In the genomic region with DNA sequence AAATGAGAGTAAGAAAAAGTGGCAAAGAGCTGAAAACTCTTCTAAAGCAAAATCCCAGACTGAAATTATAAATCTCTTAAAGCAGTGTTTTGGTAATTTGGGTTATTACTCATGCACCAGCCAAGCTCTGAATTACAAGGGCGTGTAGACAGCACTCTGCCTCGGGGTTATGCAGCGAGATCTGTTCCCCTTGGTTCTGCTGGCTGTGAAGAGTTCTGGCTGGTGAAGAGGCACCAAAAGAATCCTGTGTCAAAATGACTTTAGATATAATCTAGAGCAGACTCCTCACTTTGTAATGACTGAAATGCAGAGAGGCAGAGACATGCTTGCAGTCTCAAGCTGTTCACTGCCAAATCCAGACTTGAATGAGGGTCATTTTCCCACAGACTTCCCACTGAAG, we compare ENCODE assay signal across 15 cellular contexts.
DNase-seq lines count a peak whose midpoint lies in the region; ATAC-seq and TF ChIP-seq lines count a peak whose summit lies in the region.
"Had no signal": no experiment of that assay in that cellular context is flagged by ENCODE, and none has a peak within 500 bp of the region (broad histone marks: within the 10 kb centered on the region; RNA-seq: fewer than 3 reads in every experiment).

No MANE protein-coding gene starts in this region.

- H2AFZ ChIP-seq in trophoblast cell (ENCODE audit: insufficient read depth, low read length, poor library complexity) = no peak overlapping the region
- H2AFZ ChIP-seq in PC-3 (ENCODE audit: low read length) = no peak overlapping the region

- WGBS in trophoblast cell (ENCODE audit: extremely low coverage, insufficient coverage, insufficient read length) = no CpG with 5 or more reads among the region's 3 CpGs

- no peak overlapping the region for H3K4ac ChIP-seq in trophoblast cell (ENCODE audit: low read depth, low read length)

- no peak overlapping the region for H3K4me3 ChIP-seq in foreskin fibroblast (ENCODE audit: low read depth in 1 of 2, low read length in 2 of 2)
- H3K4me3 ChIP-seq in trophoblast cell (ENCODE audit: low read depth, low read length) = no peak overlapping the region
- H3K4me3 ChIP-seq in PC-3 (ENCODE audit: low read length) = no peak overlapping the region
- H3K4me3 ChIP-seq: SJSA1 had no signal

- no peak overlapping the region for H2BK5ac ChIP-seq in trophoblast cell (ENCODE audit: low read depth, low read length, poor library complexity)

- no peak for ATAC-seq in PC-3
- ATAC-seq: activated T-cell treated with anti-CD3 and anti-CD28 coated beads, Interleukin-2, amount 50 U/mL, for 4 hours; stimulated activated naive CD8-positive, alpha-beta T cell treated with anti-CD3 and anti-CD28 coated beads, Interleukin-15, amount 100 ng/mL, for 72 hours had no signal

- H3K23ac ChIP-seq in trophoblast cell (ENCODE audit: low read length) = no peak overlapping the region

- no peak overlapping the region for H4K8ac ChIP-seq in trophoblast cell (ENCODE audit: low read depth, low read length)

- no peak overlapping the region for H3K4me2 ChIP-seq in trophoblast cell (ENCODE audit: low read length)
- no peak overlapping the region for H3K4me2 ChIP-seq in PC-3 (ENCODE audit: low read length)

- no peaks in the 10 kb centered on the region for H3F3A ChIP-seq in PC-3 (ENCODE audit: low read length, unreplicated experiment)

- CTCF ChIA-PET in PC-3 (lab: Charles Lee) = no interaction called here

- no peaks in the 10 kb centered on the region for H4K20me1 ChIP-seq in PC-3 (ENCODE audit: low read length)

- no peak overlapping the region for H2BK120ac ChIP-seq in trophoblast cell (ENCODE audit: insufficient read depth, low read length, poor library complexity)

- H3K9ac ChIP-seq in trophoblast cell (ENCODE audit: low read length) (no peak overlapping the region), PC-3 (ENCODE audit: low read length) (no peak overlapping the region)

- TF ChIP-seq CTCF in foreskin fibroblast (IDR thresholded peaks at IDR 0.05; ENCODE audit: low read depth, low read length) = no peak
- no peak for TF ChIP-seq CTCF in PC-3 (conservative IDR thresholded peaks at IDR 0.05; ENCODE audit: low read depth, low read length)

- no peak overlapping the region for H2AK5ac ChIP-seq in trophoblast cell (ENCODE audit: low read length)

- H3K27me3 ChIP-seq in trophoblast cell (ENCODE audit: insufficient read depth, low read length) = no peaks in the 10 kb centered on the region
- no peaks in the 10 kb centered on the region for H3K27me3 ChIP-seq in PC-3 (ENCODE audit: low read length)
- H3K27me3 ChIP-seq: SJSA1 had no signal

- no peak overlapping the region for H3K27ac ChIP-seq in trophoblast cell (ENCODE audit: low read depth, low read length)
- H3K27ac ChIP-seq in PC-3 (ENCODE audit: low read length) = no peak overlapping the region
- H3K27ac ChIP-seq: SJSA1 had no signal

- POLR2A ChIA-PET in PC-3 (lab: Charles Lee; ENCODE audit: unreplicated experiment) = no interaction called here

- no peak overlapping the region for H4K91ac ChIP-seq in trophoblast cell (ENCODE audit: low read depth, low read length)

- no peaks in the 10 kb centered on the region for H3K36me3 ChIP-seq in trophoblast cell (ENCODE audit: control insufficient read depth in 1 of 2, insufficient read depth in 2 of 2, low read length in 2 of 2)
- H3K36me3 ChIP-seq in PC-3 (ENCODE audit: low read depth, low read length) = no peaks in the 10 kb centered on the region
- H3K36me3 ChIP-seq: SJSA1 had no signal

- H2BK12ac ChIP-seq in trophoblast cell (ENCODE audit: low read length) = no peak overlapping the region

- H3K4me1 ChIP-seq in trophoblast cell (ENCODE audit: control insufficient read depth in 1 of 2, insufficient read depth in 2 of 2, low read length in 2 of 2) (peaks cover 6 to 8% of the 10 kb centered on the region in 2 experiments), PC-3 (ENCODE audit: insufficient read depth, low read length) (no peaks in the 10 kb centered on the region)
- H3K4me1 ChIP-seq: SJSA1 had no signal

- H3K79me1 ChIP-seq in trophoblast cell (ENCODE audit: low read length) = peaks cover 7% of the 10 kb centered on the region

- no TSS peak for BruUV-seq in PC-3 (replicated peaks; lab: Mats Ljungman, UMichigan)

- H4K12ac ChIP-seq in trophoblast cell (ENCODE audit: low read depth, low read length) = no peak overlapping the region

- no peak overlapping the region for H3K14ac ChIP-seq in trophoblast cell (ENCODE audit: low read length)

- intact Hi-C loops in PC-3 (cut with micrococcal nuclease) = no loop called here

- peak; percentile 79 for DNase-seq in COLO829 (ENCODE audit: low spot score)
- peak; percentile 16 for DNase-seq in M059J (ENCODE audit: low read depth)
- peak; percentile 4 to 28 for DNase-seq in foreskin fibroblast
- DNase-seq in trophoblast cell = peak; percentile 55 to 79
- no peak for DNase-seq in NCI-H526 (lab: John Stamatoyannopoulos, UW)
- no peak for DNase-seq in PC-3
- no peak for DNase-seq in activated CD4-positive, CD25-positive, alpha-beta regulatory T cell treated with anti-CD3 and anti-CD28 coated beads, Interleukin-2, amount 50 U/mL, for 72 hours
- DNase-seq: activated CD4-positive, alpha-beta T cell treated with anti-CD3 and anti-CD28 coated beads, Interleukin-2, amount 50 U/mL, for 48 hours; activated naive CD8-positive, alpha-beta T cell treated with anti-CD3 and anti-CD28 coated beads for 36 hours; activated T-cell treated with anti-CD3 and anti-CD28 coated beads, Interleukin-2, amount 50 U/mL, for 4 hours; MM.1S; NCI-H187; NCI-H524 treated with DMSO at 0.1 percent for 48 hours; stimulated activated naive CD8-positive, alpha-beta T cell treated with anti-CD3 and anti-CD28 coated beads, Interleukin-15, amount 100 ng/mL, for 72 hours had no signal

- H3K9me2 ChIP-seq in PC-3 (replicated peaks; ENCODE audit: low read length) = no peaks in the 10 kb centered on the region

- H3K9me3 ChIP-seq in trophoblast cell (ENCODE audit: insufficient read depth, low read depth, low read length) (peaks cover 6% of the 10 kb centered on the region), PC-3 (ENCODE audit: low read length) (peaks cover 24% of the 10 kb centered on the region)
- H3K9me3 ChIP-seq: SJSA1 had no signal

- H3K79me2 ChIP-seq in trophoblast cell (ENCODE audit: control insufficient read depth, insufficient read depth, low read length, poor library complexity) = no peaks in the 10 kb centered on the region
- no peaks in the 10 kb centered on the region for H3K79me2 ChIP-seq in PC-3 (ENCODE audit: low read length)

- no peak overlapping the region for H3K18ac ChIP-seq in trophoblast cell (ENCODE audit: low read length)

Comparison
In these comparisons a context has a peak if more than half of its experiments do, and no peak if none do; other contexts are left out.
1. DNase-seq: peak in COLO829 (single experiment), M059J (single experiment), foreskin fibroblast (2 of 2) and trophoblast cell (2 of 2); none in NCI-H526 (0 of 2), PC-3 (single experiment) and activated CD4-positive, CD25-positive, alpha-beta regulatory T cell treated with anti-CD3 and anti-CD28 coated beads, Interleukin-2, amount 50 U/mL, for 72 hours (single experiment).